13 cellular contexts compared by ENCODE assay signal in the genomic region with DNA sequence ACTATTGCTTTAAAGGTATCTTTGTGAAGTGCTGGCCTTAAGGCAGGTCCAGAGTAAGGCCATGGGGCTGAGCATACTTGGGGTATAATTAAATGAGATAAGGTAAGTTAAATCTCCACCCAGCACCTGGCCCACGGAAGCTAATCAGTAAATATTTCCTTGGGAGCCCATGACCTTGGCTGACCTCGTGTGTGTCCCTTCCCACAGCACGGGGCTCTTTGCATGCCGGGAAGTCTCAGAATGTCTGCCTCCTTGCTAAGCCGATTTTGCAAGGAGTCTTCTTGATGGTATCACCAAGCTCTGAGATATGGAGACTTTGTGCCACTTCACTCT. TPM values are rescaled to one million over a fixed set of nuclear protein-coding genes. Genes with fewer than 3 reads are reported as not detected.
A peak's percentile ranks its signal among the peaks of the same experiment; 100 is the strongest.
DNase-seq lines count a peak whose midpoint lies in the region; ATAC-seq and TF ChIP-seq lines count a peak whose summit lies in the region.
"Had no signal": no experiment of that assay in that cellular context is flagged by ENCODE, and none has a peak within 500 bp of the region (broad histone marks: within the 10 kb centered on the region; RNA-seq: fewer than 3 reads in every experiment).

No MANE protein-coding gene starts in this region.

- peaks cover 8% of the 10 kb centered on the region for H3K9me3 Mint-ChIP-seq in neural progenitor cell
- H3K9me3 Mint-ChIP-seq: activated T-helper 2 cell treated with anti-CD3 and anti-CD28 coated beads, Interferon-gamma antibody, Interleukin-2, Interleukin-4, amounts not matched to agents 10 μg/mL and 5 μg/mL and 100 μg/mL, durations not matched to agents 14 hours and 24 hours and 36 hours had no signal

- H3K27me3 Mint-ChIP-seq in neural progenitor cell (ENCODE audit: insufficient read depth, low read depth) = peaks cover 2% of the 10 kb centered on the region

- H3K79me2 ChIP-seq in neural progenitor cell (ENCODE audit: low read depth) = no peaks in the 10 kb centered on the region

- H3K36me3 ChIP-seq in cardiac muscle cell (no peaks in the 10 kb centered on the region), gastroesophageal sphincter (no peaks in the 10 kb centered on the region), neural progenitor cell (no peaks in the 10 kb centered on the region)
- H3K36me3 ChIP-seq: tibial artery had no signal

- H3K36me3 Mint-ChIP-seq in neural progenitor cell = no peaks in the 10 kb centered on the region

- peaks cover 15% of the 10 kb centered on the region for H3K4me1 ChIP-seq in cardiac muscle cell (ENCODE audit: low read depth)
- H3K4me1 ChIP-seq in gastroesophageal sphincter = peaks cover 0 to 19% (median 10%) of the 10 kb centered on the region in 3 donors
- peaks cover 45% of the 10 kb centered on the region for H3K4me1 ChIP-seq in neural progenitor cell

- H3K4me3 Mint-ChIP-seq in neural progenitor cell = peak overlapping the region; percentile 70

- H3K4me2 ChIP-seq in neural progenitor cell = peak overlapping the region; percentile 70

- H3K27me3 ChIP-seq in cardiac muscle cell = no peaks in the 10 kb centered on the region
- no peaks in the 10 kb centered on the region for H3K27me3 ChIP-seq in gastroesophageal sphincter
- peaks cover 79% of the 10 kb centered on the region for H3K27me3 ChIP-seq in neural progenitor cell
- H3K27me3 ChIP-seq: tibial artery had no signal

- peaks cover 5% of the 10 kb centered on the region for H4K20me1 ChIP-seq in neural progenitor cell (ENCODE audit: low read depth)

- no peak for TF ChIP-seq CTCF in cardiac muscle cell (IDR thresholded peaks at IDR 0.05; ENCODE audit: low read depth, low read length)
- TF ChIP-seq CTCF in gastroesophageal sphincter (IDR thresholded peaks at IDR 0.05) = no peak
- TF ChIP-seq CTCF in neural progenitor cell (IDR thresholded peaks at IDR 0.05) = no peak

- peak overlapping the region; percentile 95 for H3K27ac Mint-ChIP-seq in neural progenitor cell
- H3K27ac Mint-ChIP-seq: activated T-helper 2 cell treated with anti-CD3 and anti-CD28 coated beads, Interferon-gamma antibody, Interleukin-2, Interleukin-4, amounts not matched to agents 10 μg/mL and 5 μg/mL and 100 μg/mL, durations not matched to agents 14 hours and 24 hours and 36 hours had no signal

- DNase-seq in cardiac muscle cell (ENCODE audit: low read depth in 1 of 2, low spot score in 1 of 2) (peak in 1 of 2 donors; percentile 27), cardiac septum (ENCODE audit: low spot score) (no peak), neural progenitor cell (ENCODE audit: low spot score) (no peak), DMS53 treated with DMSO at 0.1 percent for 48 hours (lab: John Stamatoyannopoulos, UW; ENCODE audit: unreplicated experiment) (no peak), NCI-H2227 treated with DMSO at 0.1 percent for 48 hours (lab: John Stamatoyannopoulos, UW) (no peak), globus pallidus (ENCODE audit: low spot score) (no peak), NOMO-1 treated with DMSO at 0.1 percent for 48 hours (lab: John Stamatoyannopoulos, UW; ENCODE audit: unreplicated experiment) (no peak)
- DNase-seq: activated CD4-positive, alpha-beta T cell treated with anti-CD3 and anti-CD28 coated beads for 1 hour; cerebellar nuclear complex; stimulated activated CD4-positive, alpha-beta T cell treated with anti-CD3 and anti-CD28 coated beads, Interleukin-4, amount 100 ng/mL, for 1 hour; tibial artery had no signal

- ATAC-seq in gastroesophageal sphincter = no peak

- no peak for TF ChIP-seq POLR2A in gastroesophageal sphincter (IDR thresholded peaks at IDR 0.05)

- TF ChIP-seq EP300 in gastroesophageal sphincter (IDR thresholded peaks at IDR 0.05) = no peak

- peaks cover 37% of the 10 kb centered on the region for H3F3A ChIP-seq in neural progenitor cell (ENCODE audit: low read depth)

- no peak overlapping the region for H3K4me3 ChIP-seq in cardiac muscle cell
- no peak overlapping the region for H3K4me3 ChIP-seq in gastroesophageal sphincter
- peak overlapping the region; percentile 21 for H3K4me3 ChIP-seq in neural progenitor cell
- H3K4me3 ChIP-seq: tibial artery had no signal

- H3K4me1 Mint-ChIP-seq in neural progenitor cell = peaks cover 34% of the 10 kb centered on the region

- no peaks in the 10 kb centered on the region for H3K9me3 ChIP-seq in cardiac muscle cell (ENCODE audit: low read depth)
- H3K9me3 ChIP-seq in gastroesophageal sphincter = no peaks in the 10 kb centered on the region
- no peaks in the 10 kb centered on the region for H3K9me3 ChIP-seq in neural progenitor cell (ENCODE audit: low read depth)
- H3K9me3 ChIP-seq: tibial artery had no signal

- no peak overlapping the region for H3K9ac ChIP-seq in neural progenitor cell

- H2AFZ ChIP-seq in neural progenitor cell (replicated peaks) = no peak overlapping the region

- intact Hi-C loops in cardiac septum (cut with DNase I) = loop anchor here (5.0 kb wide), 1 partner anchor 39 kb away; no protein-coding TSS in a partner anchor

- WGBS in gastroesophageal sphincter (ENCODE audit: low coverage in 1 of 2), 2 donors = 10 to 32% methylated on average over 2 to 5 of the region's 5 CpGs

- H3K27ac ChIP-seq in cardiac muscle cell (peak overlapping the region; percentile 81), gastroesophageal sphincter (peak overlapping the region; percentile 50 to 79 (median 62)), neural progenitor cell (peak overlapping the region; percentile 91)

RNA-seq across cellular contexts. Expression of a gene that starts 46.5 kb away (rescaled TPM):
- total RNA-seq in cardiac muscle cell = 79.6 and 144 TPM in 2 replicates
- polyA plus RNA-seq in cardiac muscle cell = 60.2 and 93.1 TPM in 2 replicates
- total RNA-seq in cardiac septum = 5.3 TPM
- total RNA-seq in gastroesophageal sphincter = 100 to 1,000 TPM in 1 of 4 donors, 10 to 100 TPM in 3; 36.3 to 108 (median 81.8) TPM
- total RNA-seq in neural progenitor cell (ENCODE audit: low replicate concordance) = 3.8 and 8.5 TPM in 2 replicates

RNA-seq across cellular contexts. Expression of a gene that starts 57.4 kb away (rescaled TPM):
- total RNA-seq in cardiac muscle cell (22.0 and 32.3 TPM in 2 replicates), cardiac septum (27.9 TPM), gastroesophageal sphincter (10 to 100 TPM; 52.8 to 87.9 (median 62.4) TPM), neural progenitor cell (ENCODE audit: low replicate concordance) (48.2 and 51.1 TPM in 2 replicates)
- 13.3 and 21.0 TPM in 2 replicates for polyA plus RNA-seq in cardiac muscle cell
